ENCODE assay signal across 20 cellular contexts in genomic region chr4:40877081-40877480, GRCh38.
DNase-seq lines count a peak whose midpoint lies in the region; ATAC-seq, FAIRE-seq and TF ChIP-seq lines count a peak whose summit lies in the region.
"Had no signal": no experiment of that assay in that cellular context is flagged by ENCODE, and none has a peak within 500 bp of the region (broad histone marks: within the 10 kb centered on the region; RNA-seq: fewer than 3 reads in every experiment).

No MANE protein-coding gene starts in this region.

- no peak for TF ChIP-seq RAD21 in HepG2 (CRISPR knock-in tag; IDR thresholded peaks at IDR 0.05)

- H3K4me3 ChIP-seq in right lobe of liver (no peak overlapping the region), HepG2 (replicated peaks in 1 of 3; ENCODE audit: insufficient read depth in 1 of 3, low read depth in 2 of 3, low read length in 3 of 3) (no peak overlapping the region), aorta (ENCODE audit: low read length in 2 of 2) (no peak overlapping the region), kidney (ENCODE audit: low read length in 2 of 2) (no peak overlapping the region)
- H3K4me3 ChIP-seq: A549, HAP-1 had no signal

- BruUV-seq in HepG2 (replicated peaks; lab: Mats Ljungman, UMichigan), result no TSS peak

- H3K4me2 ChIP-seq in HepG2 (ENCODE audit: low read depth, low read length), result no peak overlapping the region
- H3K4me2 ChIP-seq: A549 had no signal

- H3K36me3 ChIP-seq in right lobe of liver (peaks cover 0 to 12% (median 0%) of the 10 kb centered on the region in 4 donors), HepG2 (replicated peaks in 1 of 2; ENCODE audit: control insufficient read depth in 1 of 2, insufficient read depth in 2 of 2, low read length in 2 of 2) (peaks cover 0 to 14% of the 10 kb centered on the region in 2 experiments; a peak in 4 of 5 replicates), aorta (ENCODE audit: control insufficient read depth in 1 of 2, insufficient read depth in 2 of 2, low read length in 1 of 2) (peaks cover 0 to 3% of the 10 kb centered on the region in 2 donors), kidney (ENCODE audit: control insufficient read depth in 1 of 2, insufficient read depth in 2 of 2, low read length in 2 of 2) (peaks cover 0 to 3% of the 10 kb centered on the region in 2 donors)
- H3K36me3 ChIP-seq: HAP-1 had no signal

- CTCF ChIA-PET in HepG2 (lab: Yijun Ruan, JAX; ENCODE audit: low intra/inter-chr PET ratio, low total read pairs), result no interaction called here

- intact Hi-C loops in right lobe of liver (cut with DNase I) (no loop called here), HepG2 (cut with micrococcal nuclease; ENCODE audit: unreplicated experiment) (no loop called here), aorta (cut with DNase I) (no loop called here), kidney (cut with DNase I) (no loop called here)

- no peak overlapping the region for H2AFZ ChIP-seq in HepG2 (ENCODE audit: low read length)

- TF ChIP-seq POLR2A in right lobe of liver (IDR thresholded peaks at IDR 0.05), result no peak
- TF ChIP-seq POLR2A in HepG2 (IDR thresholded peaks at IDR 0.05; ENCODE audit: insufficient read depth in 1 of 2, low read depth in 2 of 2, low read length in 2 of 2), result no peak

- POLR2A ChIA-PET in HepG2 (lab: Yijun Ruan, JAX), result no interaction called here

- H3K27me3 ChIP-seq in right lobe of liver, result no peaks in the 10 kb centered on the region
- no peaks in the 10 kb centered on the region for H3K27me3 ChIP-seq in HepG2 (ENCODE audit: control insufficient read depth in 1 of 2, insufficient read depth in 2 of 2, low read length in 2 of 2)
- H3K27me3 ChIP-seq in aorta (ENCODE audit: control insufficient read depth in 1 of 2, insufficient read depth in 2 of 2, low read length in 1 of 2), result no peaks in the 10 kb centered on the region

- no peak for TF ChIP-seq EP300 in HepG2 (IDR thresholded peaks at IDR 0.05; ENCODE audit: low read depth in 2 of 2, low read length in 2 of 2)
- no peak for TF ChIP-seq EP300 in HepG2 (CRISPR knock-in tag; IDR thresholded peaks at IDR 0.05; ENCODE audit: borderline replicate concordance)

- H3K4me1 ChIP-seq in right lobe of liver (peaks cover 0 to 4% (median 0%) of the 10 kb centered on the region in 4 donors), HepG2 (ENCODE audit: insufficient read depth, low read length) (no peaks in the 10 kb centered on the region), aorta (ENCODE audit: control insufficient read depth in 1 of 2, insufficient read depth in 2 of 2, low read length in 2 of 2) (peaks cover 0 to 12% of the 10 kb centered on the region in 2 donors), kidney (ENCODE audit: control insufficient read depth in 1 of 2, insufficient read depth in 1 of 2, low read depth in 1 of 2, low read length in 2 of 2) (peaks cover 11 to 30% of the 10 kb centered on the region in 2 donors)
- H3K4me1 ChIP-seq: HAP-1 had no signal

- H4K20me1 ChIP-seq in HepG2 (ENCODE audit: insufficient read depth, low read length), result no peaks in the 10 kb centered on the region

- H3K9me3 ChIP-seq in right lobe of liver (no peaks in the 10 kb centered on the region), HepG2 (ENCODE audit: low read length) (no peaks in the 10 kb centered on the region), aorta (ENCODE audit: control insufficient read depth, low read length) (no peaks in the 10 kb centered on the region), kidney (ENCODE audit: control insufficient read depth in 1 of 2, low read length in 2 of 2) (no peaks in the 10 kb centered on the region)
- H3K9me3 ChIP-seq: A549, HAP-1 had no signal

- TF ChIP-seq CTCF in right lobe of liver (IDR thresholded peaks at IDR 0.05), result no peak
- TF ChIP-seq CTCF in HepG2 (CRISPR knock-in tag; IDR thresholded peaks at IDR 0.05), result no peak
- no peak for TF ChIP-seq CTCF in kidney (IDR thresholded peaks at IDR 0.05; ENCODE audit: borderline replicate concordance, extremely low read depth, insufficient read depth)

- DNase-seq in right lobe of liver (peak in 1 of 3 donors; percentile 58), HepG2 (ENCODE audit: low spot score) (no peak), left lobe of liver (ENCODE audit: low spot score) (no peak), aorta (no peak), kidney (no peak)
- DNase-seq: 8988T; ACHN; C1 segment of cervical spinal cord; Calu3; CD4-positive, alpha-beta memory T cell; COR-L47; DMS53; DMS79 treated with DMSO at 0.1 percent for 48 hours; GF-D8; GOT3; HFFc6 had no signal

- no peak for FAIRE-seq in HepG2 (lab: Jason Lieb, UNC)
- no peak for FAIRE-seq in kidney (lab: Jason Lieb, UNC)
- FAIRE-seq: A549, H54 had no signal

- no peak overlapping the region for H3K27ac ChIP-seq in right lobe of liver
- H3K27ac ChIP-seq in HepG2 (ENCODE audit: extremely low read length, insufficient read depth, low read length), result no peak overlapping the region
- peak overlapping the region; percentile 43 to 83 for H3K27ac ChIP-seq in aorta (ENCODE audit: low read depth in 1 of 2, low read length in 2 of 2)
- H3K27ac ChIP-seq in kidney (ENCODE audit: low read depth in 2 of 2, low read length in 2 of 2), result no peak overlapping the region
- H3K27ac ChIP-seq: A549 had no signal

- H3K9ac ChIP-seq in HepG2 (ENCODE audit: insufficient read depth, low read depth, low read length) (no peak overlapping the region), kidney (ENCODE audit: low read length in 2 of 2) (no peak overlapping the region)

- 79% methylated on average over 6 of the region's 6 CpGs for WGBS in right lobe of liver (ENCODE audit: insufficient coverage, low coverage, low lambda C conversion rate, missing lambda C conversion rate)
- WGBS in HepG2 (ENCODE audit: low lambda C conversion rate), result 98% methylated on average over 5 of the region's 6 CpGs
- WGBS in aorta, 2 donors, result 80 to 87% methylated on average over 6 of the region's 6 CpGs

- ATAC-seq in right lobe of liver, result peak; percentile 30 to 66 (median 46)
- ATAC-seq in HepG2, result no peak
- ATAC-seq in left lobe of liver, result peak; percentile 91
- no peak for ATAC-seq in aorta (ENCODE audit: low FRiP score)
- no peak for ATAC-seq in HG02885 (IDR thresholded peaks at IDR 0.05; ENCODE audit: poor library complexity, unreplicated experiment)
- ATAC-seq: A549 had no signal

- in situ Hi-C loops in HepG2 (cut with HindIII; ENCODE audit: extremely low pct_ligation_motif_present, low pct_unique_long_range_greater_than_20kb), result no loop called here

- H3K79me2 ChIP-seq in HepG2 (ENCODE audit: insufficient read depth, low read length), result no peaks in the 10 kb centered on the region

TF ChIP-seq in HepG2, 621 proteins besides CTCF, POLR2A, EP300 and RAD21 (continues in another document):
- TF ChIP-seq, protein P1, sequence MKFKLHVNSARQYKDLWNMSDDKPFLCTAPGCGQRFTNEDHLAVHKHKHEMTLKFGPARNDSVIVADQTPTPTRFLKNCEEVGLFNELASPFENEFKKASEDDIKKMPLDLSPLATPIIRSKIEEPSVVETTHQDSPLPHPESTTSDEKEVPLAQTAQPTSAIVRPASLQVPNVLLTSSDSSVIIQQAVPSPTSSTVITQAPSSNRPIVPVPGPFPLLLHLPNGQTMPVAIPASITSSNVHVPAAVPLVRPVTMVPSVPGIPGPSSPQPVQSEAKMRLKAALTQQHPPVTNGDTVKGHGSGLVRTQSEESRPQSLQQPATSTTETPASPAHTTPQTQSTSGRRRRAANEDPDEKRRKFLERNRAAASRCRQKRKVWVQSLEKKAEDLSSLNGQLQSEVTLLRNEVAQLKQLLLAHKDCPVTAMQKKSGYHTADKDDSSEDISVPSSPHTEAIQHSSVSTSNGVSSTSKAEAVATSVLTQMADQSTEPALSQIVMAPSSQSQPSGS (CRISPR knock-in tag; IDR thresholded peaks at IDR 0.05), result no peak
- no peak for TF ChIP-seq CC2D1A (CRISPR knock-in tag; IDR thresholded peaks at IDR 0.05)
- TF ChIP-seq STAG1 (CRISPR knock-in tag; IDR thresholded peaks at IDR 0.05), result no peak
- no peak for TF ChIP-seq ZNF253 (CRISPR knock-in tag; IDR thresholded peaks at IDR 0.05; ENCODE audit: borderline replicate concordance)
- TF ChIP-seq ZNF709 (CRISPR knock-in tag; IDR thresholded peaks at IDR 0.05), result no peak
- TF ChIP-seq RERE (CRISPR knock-in tag; IDR thresholded peaks at IDR 0.05; ENCODE audit: low read depth), result no peak
- no peak for TF ChIP-seq ZNF44 (CRISPR knock-in tag; IDR thresholded peaks at IDR 0.05)

Comparison
In these comparisons a context has a peak if more than half of its experiments do, and no peak if none do; other contexts are left out.
1. ATAC-seq: peak in right lobe of liver (4 of 4) and left lobe of liver (single experiment); none in HepG2 (single experiment), aorta (single experiment) and HG02885 (single experiment).
2. H3K27ac ChIP-seq: peak in aorta (2 of 2); none in right lobe of liver (0 of 3), HepG2 (single experiment) and kidney (0 of 2).